In the genomic region with DNA sequence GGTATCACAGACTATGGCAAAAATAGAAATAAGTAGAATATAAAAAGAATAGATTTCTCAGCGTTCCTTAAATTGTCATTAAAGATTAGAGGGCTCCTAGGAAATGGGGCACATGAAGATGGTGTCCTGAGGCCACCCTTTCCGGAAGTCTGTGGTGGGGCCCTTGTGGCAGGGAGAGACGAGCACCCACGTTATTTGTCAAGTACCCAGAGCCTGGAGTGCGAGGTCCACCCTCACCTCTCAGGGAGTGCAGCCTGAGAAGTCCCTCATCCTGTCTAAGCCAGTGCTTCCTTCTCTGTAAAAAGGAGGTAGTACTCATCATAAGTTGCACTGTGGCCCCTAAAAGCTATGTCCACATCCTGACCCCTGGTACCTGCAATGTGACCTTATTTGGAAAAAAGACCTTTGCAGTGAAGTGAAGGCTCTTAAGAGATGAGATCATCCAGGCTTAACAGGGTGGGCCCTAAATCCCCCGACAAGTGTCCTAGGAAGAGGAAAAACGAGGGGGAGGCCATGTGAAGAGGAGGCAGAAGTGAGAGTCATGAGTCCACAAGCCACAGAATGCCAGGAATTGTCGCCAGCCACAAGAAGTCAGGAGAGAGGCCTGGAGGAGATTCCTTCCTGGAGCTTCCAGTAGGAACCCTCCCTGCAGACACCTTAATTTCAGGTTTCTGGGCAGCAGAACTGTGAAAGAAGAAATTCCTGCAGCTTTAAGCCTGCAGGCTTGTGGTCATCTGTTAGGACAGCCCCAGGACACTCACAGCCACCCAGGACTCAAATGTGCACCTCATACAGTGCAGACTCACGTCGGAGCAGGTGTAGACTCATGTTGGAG, we compare ENCODE assay signal across 1 cellular context.
TF ChIP-seq lines count a peak whose summit lies in the region.

No MANE protein-coding gene starts in this region.

TF ChIP-seq in HCT116, 20 proteins besides CTCF, POLR2A, EP300 and RAD21 (continued from another document):
- no peak for TF ChIP-seq ZBTB33 (IDR thresholded peaks at IDR 0.05; ENCODE audit: extremely low read depth, insufficient replicate concordance, low read length)
- TF ChIP-seq CBX3 (IDR thresholded peaks at IDR 0.05; ENCODE audit: low read depth) = no peak
- TF ChIP-seq SRF (IDR thresholded peaks at IDR 0.05; ENCODE audit: low read depth) = no peak
- no peak for TF ChIP-seq REST (IDR thresholded peaks at IDR 0.05; ENCODE audit: low read depth)
